10 cellular contexts compared by ENCODE assay signal in genomic region chr19:16594681-16595091, GRCh38. TPM values are rescaled to one million over a fixed set of nuclear protein-coding genes. Genes with fewer than 3 reads are reported as not detected.
DNase-seq lines count a peak whose midpoint lies in the region; ATAC-seq and TF ChIP-seq lines count a peak whose summit lies in the region.
"Had no signal": no experiment of that assay in that cellular context is flagged by ENCODE, and none has a peak within 500 bp of the region (broad histone marks: within the 10 kb centered on the region; RNA-seq: fewer than 3 reads in every experiment).

No MANE protein-coding gene starts in this region.

- peak overlapping the region; percentile 23 for H3K27ac Mint-ChIP-seq in Caco-2 (ENCODE audit: unreplicated experiment)
- H3K27ac Mint-ChIP-seq in WTC11, result peak overlapping the region; percentile 72
- H3K27ac Mint-ChIP-seq in endodermal cell, result peak overlapping the region; percentile 72

- no peak overlapping the region for H3K4me3 Mint-ChIP-seq in Caco-2 (ENCODE audit: unreplicated experiment)
- H3K4me3 Mint-ChIP-seq in WTC11, result no peak overlapping the region
- no peak overlapping the region for H3K4me3 Mint-ChIP-seq in endodermal cell

- no peaks in the 10 kb centered on the region for H3K27me3 Mint-ChIP-seq in Caco-2 (ENCODE audit: insufficient read depth, unreplicated experiment)
- H3K27me3 Mint-ChIP-seq in WTC11 (ENCODE audit: low read depth), result no peaks in the 10 kb centered on the region
- H3K27me3 Mint-ChIP-seq in endodermal cell (ENCODE audit: insufficient read depth), result no peaks in the 10 kb centered on the region

- CTCF ChIA-PET in Caco-2 (lab: Charles Lee), result no interaction called here
- CTCF ChIA-PET in HEK293 (lab: Yijun Ruan, JAX), result no interaction called here
- CTCF ChIA-PET in WTC11 (lab: Charles Lee), result no interaction called here

- H3K4me1 Mint-ChIP-seq in Caco-2 (ENCODE audit: low read depth, unreplicated experiment) (no peaks in the 10 kb centered on the region), WTC11 (peaks cover 17% of the 10 kb centered on the region), endodermal cell (peaks cover 12% of the 10 kb centered on the region)

- 95 to 96% methylated on average over 4 to 5 of the region's 5 CpGs for WGBS in endodermal cell (ENCODE audit: insufficient coverage in 1 of 2, insufficient read length in 1 of 2), 2 experiments
- 59 to 71% methylated on average over 4 to 5 of the region's 5 CpGs for WGBS in body of pancreas, 2 donors
- WGBS in esophagus squamous epithelium, 2 donors, result 57 to 58% methylated on average over 4 to 5 of the region's 5 CpGs

- ATAC-seq in WTC11 (no peak), body of pancreas (no peak)
- ATAC-seq: left ventricle myocardium superior had no signal

- H3K9ac ChIP-seq in endodermal cell (ENCODE audit: extremely low read depth, low read length, poor library complexity, severe bottlenecking), result no peak overlapping the region

- H3K36me3 Mint-ChIP-seq in Caco-2 (ENCODE audit: insufficient read depth, unreplicated experiment), result no peaks in the 10 kb centered on the region
- no peaks in the 10 kb centered on the region for H3K36me3 Mint-ChIP-seq in WTC11
- H3K36me3 Mint-ChIP-seq in endodermal cell (ENCODE audit: low read depth), result no peaks in the 10 kb centered on the region

- H3K4me1 ChIP-seq in Caco-2, result no peaks in the 10 kb centered on the region
- H3K4me1 ChIP-seq in HEK293 (ENCODE audit: control insufficient read depth, insufficient read depth, low read length), result peaks cover 7% of the 10 kb centered on the region
- no peaks in the 10 kb centered on the region for H3K4me1 ChIP-seq in endodermal cell (ENCODE audit: control insufficient read depth, insufficient read depth, low read length)
- H3K4me1 ChIP-seq in body of pancreas, result peaks cover 27% of the 10 kb centered on the region
- peaks cover 12 to 82% (median 25%) of the 10 kb centered on the region in 3 donors for H3K4me1 ChIP-seq in esophagus squamous epithelium

- no TSS peak for BruUV-seq in Caco-2 (replicated peaks; lab: Mats Ljungman, UMichigan)

- H3K9me3 ChIP-seq in Caco-2 (no peaks in the 10 kb centered on the region), HEK293 (ENCODE audit: control insufficient read depth, insufficient read depth, low read depth, low read length) (no peaks in the 10 kb centered on the region), endodermal cell (ENCODE audit: control insufficient read depth, low read length) (no peaks in the 10 kb centered on the region), body of pancreas (no peaks in the 10 kb centered on the region), esophagus squamous epithelium (no peaks in the 10 kb centered on the region)

- TF ChIP-seq CTCF in Caco-2 (IDR thresholded peaks at IDR 0.05; ENCODE audit: insufficient read depth in 1 of 2, low read depth in 1 of 2, low read length in 1 of 2, severe bottlenecking in 1 of 2, unreplicated experiment in 1 of 2) (no peak), HEK293 (tag by site-specific recombination; IDR thresholded peaks at IDR 0.05) (no peak), WTC11 (IDR thresholded peaks at IDR 0.05) (no peak), endodermal cell (conservative IDR thresholded peaks at IDR 0.05) (no peak), body of pancreas (IDR thresholded peaks at IDR 0.05) (no peak), esophagus squamous epithelium (IDR thresholded peaks at IDR 0.05) (no peak)

- no peak overlapping the region for H3K27ac ChIP-seq in HEK293 (ENCODE audit: extremely low read depth, low read depth, low read length)
- no peak overlapping the region for H3K27ac ChIP-seq in endodermal cell (ENCODE audit: low read depth, low read length)
- no peak overlapping the region for H3K27ac ChIP-seq in body of pancreas
- H3K27ac ChIP-seq in esophagus squamous epithelium, result peak overlapping the region in 1 of 4 donors; percentile 42

- no peak for TF ChIP-seq POLR2A in body of pancreas (IDR thresholded peaks at IDR 0.05)
- TF ChIP-seq POLR2A in esophagus squamous epithelium (IDR thresholded peaks at IDR 0.05), result no peak

- H3K4me3 ChIP-seq in Caco-2 (ENCODE audit: low read depth, low read length), result no peak overlapping the region
- no peak overlapping the region for H3K4me3 ChIP-seq in HEK293 (ENCODE audit: low read depth, low read length)
- no peak overlapping the region for H3K4me3 ChIP-seq in endodermal cell (ENCODE audit: low read length)
- H3K4me3 ChIP-seq in body of pancreas, result no peak overlapping the region
- no peak overlapping the region for H3K4me3 ChIP-seq in esophagus squamous epithelium

- DNase-seq in Caco-2, result no peak
- no peak for DNase-seq in WTC11 (ENCODE audit: low spot score)
- DNase-seq in endodermal cell, result no peak
- DNase-seq in NCI-H774 (lab: John Stamatoyannopoulos, UW), result no peak
- DNase-seq in AML-193 (lab: John Stamatoyannopoulos, UW), result no peak
- no peak for DNase-seq in body of pancreas
- no peak for DNase-seq in esophagus squamous epithelium (lab: John Stamatoyannopoulos, UW)
- DNase-seq: DMS53, left ventricle myocardium superior had no signal

- H3K27me3 ChIP-seq in Caco-2 (replicated peaks; ENCODE audit: control insufficient read depth, insufficient read depth, low read length), result no peaks in the 10 kb centered on the region
- H3K27me3 ChIP-seq in endodermal cell (ENCODE audit: control insufficient read depth, insufficient read depth, low read length, poor library complexity, severe bottlenecking), result no peaks in the 10 kb centered on the region
- H3K27me3 ChIP-seq in body of pancreas, result no peaks in the 10 kb centered on the region
- no peaks in the 10 kb centered on the region for H3K27me3 ChIP-seq in esophagus squamous epithelium

- intact Hi-C loops in Caco-2 (cut with micrococcal nuclease; ENCODE audit: unreplicated experiment), result no loop called here
- intact Hi-C loops in body of pancreas (cut with DNase I), result no loop called here
- intact Hi-C loops in esophagus squamous epithelium (cut with DNase I), result no loop called here

- POLR2A ChIA-PET in Caco-2 (lab: Charles Lee), result no interaction called here
- POLR2A ChIA-PET in HEK293 (lab: Yijun Ruan, JAX), result no interaction called here
- POLR2A ChIA-PET in WTC11 (lab: Charles Lee), result no interaction called here

- H3K9me3 Mint-ChIP-seq in Caco-2 (ENCODE audit: unreplicated experiment) (no peaks in the 10 kb centered on the region), WTC11 (no peaks in the 10 kb centered on the region), endodermal cell (no peaks in the 10 kb centered on the region)

- H3K36me3 ChIP-seq in Caco-2 (ENCODE audit: control insufficient read depth, insufficient read depth, low read length) (no peaks in the 10 kb centered on the region), HEK293 (ENCODE audit: control insufficient read depth in 2 of 2, insufficient read depth in 1 of 2, low read length in 2 of 2) (no peaks in the 10 kb centered on the region), endodermal cell (ENCODE audit: control insufficient read depth, insufficient read depth, low read length) (no peaks in the 10 kb centered on the region), body of pancreas (replicated peaks in 1 of 2; ENCODE audit: insufficient read depth in 1 of 2, low read depth in 2 of 2) (no peaks in the 10 kb centered on the region), esophagus squamous epithelium (no peaks in the 10 kb centered on the region)

TF ChIP-seq in HEK293, 187 proteins besides CTCF, POLR2A, EP300 and RAD21:
- TF ChIP-seq WT1 (tag by site-specific recombination; IDR thresholded peaks at IDR 0.05), result no peak
- TF ChIP-seq ZBTB44 (tag by site-specific recombination; IDR thresholded peaks at IDR 0.05), result peak; percentile 51; the same call in 1 of the 2 replicates

TF ChIP-seq in WTC11, 78 proteins besides CTCF, POLR2A, EP300 and RAD21:
- no peak for TF ChIP-seq ATF3 (CRISPR knock-in tag; conservative IDR thresholded peaks at IDR 0.05)
- TF ChIP-seq KAT7 (CRISPR knock-in tag; IDR thresholded peaks at IDR 0.05; ENCODE audit: borderline replicate concordance), result no peak
- TF ChIP-seq OVOL2 (CRISPR knock-in tag; IDR thresholded peaks at IDR 0.05; ENCODE audit: borderline replicate concordance), result no peak
- TF ChIP-seq NR3C1 (CRISPR knock-in tag; conservative IDR thresholded peaks at IDR 0.05; ENCODE audit: low read depth), result no peak
- no peak for TF ChIP-seq EMX1 (CRISPR knock-in tag; IDR thresholded peaks at IDR 0.05)
- TF ChIP-seq HMGXB4 (CRISPR knock-in tag; IDR thresholded peaks at IDR 0.05), result no peak
- TF ChIP-seq SP1 (CRISPR knock-in tag; conservative IDR thresholded peaks at IDR 0.05), result no peak

RNA-seq across cellular contexts. Expression of gene SLC35E1, which starts 22.5 kb away (rescaled TPM):
- total RNA-seq in Caco-2 (2022) (37.9 and 41.3 TPM in 2 replicates), WTC11 (2021) (27.5 to 28.5 TPM (median 28.0 TPM) in 3 replicates), endodermal cell (10 to 100 TPM; 26.6 to 30.6 TPM), body of pancreas (10 to 100 TPM; 27.0 to 66.3 TPM), esophagus squamous epithelium (10 to 100 TPM; 22.6 to 29.4 (median 25.3) TPM)
- 24.8 TPM for polyA plus RNA-seq in endodermal cell (2013, experiment 1 of 2)
- polyA plus RNA-seq in endodermal cell (2013, experiment 2 of 2), result 25.5 TPM

RNA-seq across cellular contexts. Expression of gene MED26, which starts 33.3 kb away (rescaled TPM):
- total RNA-seq in Caco-2 (2022) (11.4 and 11.6 TPM in 2 replicates), WTC11 (2021) (11.7 to 14.2 TPM (median 12.3 TPM) in 3 replicates), endodermal cell (10 to 100 TPM; 10.8 to 11.8 TPM), body of pancreas (1 to 10 TPM; 4.9 to 8.2 TPM), esophagus squamous epithelium (1 to 10 TPM; 5.1 to 9.9 (median 8.4) TPM)
- 6.3 TPM for polyA plus RNA-seq in endodermal cell (2013, experiment 1 of 2)
- 7.2 TPM for polyA plus RNA-seq in endodermal cell (2013, experiment 2 of 2)

RNA-seq across cellular contexts. Expression of gene CHERP, which starts 52.4 kb away (rescaled TPM):
- 66.1 and 78.6 TPM in 2 replicates for total RNA-seq in Caco-2 (2022)
- 67.4 to 98.7 TPM (median 75.8 TPM) in 3 replicates for total RNA-seq in WTC11 (2021)
- total RNA-seq in endodermal cell, result 10 to 100 TPM; 69.5 to 71.5 TPM
- 57.2 TPM for polyA plus RNA-seq in endodermal cell (2013, experiment 1 of 2)
- 47.1 TPM for polyA plus RNA-seq in endodermal cell (2013, experiment 2 of 2)
- 10 to 100 TPM in 1 of 2 donors, 1 to 10 TPM in 1; 8.6 to 34.9 TPM for total RNA-seq in body of pancreas
- 10 to 100 TPM in 1 of 4 donors, 1 to 10 TPM in 3; 5.5 to 11.8 (median 9.6) TPM for total RNA-seq in esophagus squamous epithelium
